In the genomic region with DNA sequence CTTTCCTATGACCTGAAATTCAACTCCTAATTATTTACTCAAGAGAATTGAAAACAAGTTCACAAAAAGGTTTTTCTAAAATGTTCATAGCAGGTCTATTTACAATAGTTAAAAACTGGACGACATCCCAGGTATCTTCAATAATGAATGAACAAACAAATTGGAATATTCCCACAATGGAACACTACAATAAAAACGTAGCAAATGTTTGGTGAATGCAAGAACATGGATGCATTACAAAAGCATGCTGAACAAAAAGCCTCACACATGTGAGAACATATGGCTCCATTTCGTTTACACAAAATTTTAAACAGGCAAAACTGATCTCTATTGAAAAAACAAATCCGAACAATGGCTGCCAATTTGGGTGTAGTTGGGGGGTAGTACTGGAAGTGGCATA, we compare ENCODE assay signal across 19 cellular contexts.
"Had no signal": no experiment of that assay in that cellular context is flagged by ENCODE, and none has a peak within 500 bp of the region (broad histone marks: within the 10 kb centered on the region; RNA-seq: fewer than 3 reads in every experiment).

No MANE protein-coding gene starts in this region.

- H3K27me3 ChIP-seq: heart left ventricle, ovary, spleen, testis, uterus had no signal

- H3K27ac ChIP-seq: epithelial cell of prostate, heart left ventricle, ovary, prostate gland, spleen, testis, uterus had no signal

- H3K9me3 ChIP-seq: heart left ventricle, prostate gland, testis, uterus had no signal

- H3K36me3 ChIP-seq: heart left ventricle, ovary, prostate gland, spleen, uterus had no signal

- H3K4me3 ChIP-seq: heart left ventricle, ovary, prostate gland, spleen, testis, uterus had no signal

- DNase-seq: activated CD4-positive, alpha-beta memory T cell treated with anti-CD3 and anti-CD28 coated beads for 36 hours; activated CD4-positive, alpha-beta T cell treated with anti-CD3 and anti-CD28 coated beads for 48 hours; activated effector memory CD4-positive, alpha-beta T cell treated with Interleukin-2 at 50 U/mL for 16 hours; activated naive CD4-positive, alpha-beta T cell treated with anti-CD3 and anti-CD28 coated beads, Interleukin-2, amount 10 ng/mL, durations not matched to agents 7 days and 5 days; activated T-cell treated with anti-CD3 and anti-CD28 coated beads, Interleukin-2, amount 50 U/mL, for 72 hours; amygdala; cortex of kidney; heart left ventricle; islet precursor cell; left cardiac atrium; ovary; spleen; stimulated activated CD4-positive, alpha-beta T cell treated with anti-CD3 and anti-CD28 coated beads, Interleukin-4, amount 100 ng/mL, for 1 hour; stimulated activated naive CD4-positive, alpha-beta T cell; testis; trophoblast cell; uterus had no signal

- H3K4me1 ChIP-seq: heart left ventricle, prostate gland, spleen, testis, uterus had no signal
